Comparison of ENCODE assay signal across 28 cellular contexts in genomic region chr21:40967771-40968170, GRCh38.
DNase-seq lines count a peak whose midpoint lies in the region; ATAC-seq and TF ChIP-seq lines count a peak whose summit lies in the region.
"Had no signal": no experiment of that assay in that cellular context is flagged by ENCODE, and none has a peak within 500 bp of the region (broad histone marks: within the 10 kb centered on the region; RNA-seq: fewer than 3 reads in every experiment).

No MANE protein-coding gene starts in this region.

- H3K4me1 Mint-ChIP-seq in activated T-cell treated with anti-CD3 and anti-CD28 coated beads, Interleukin-2, amount 50 U/mL, for 4 hours (ENCODE audit: low read depth), result no peaks in the 10 kb centered on the region
- peaks cover 3% of the 10 kb centered on the region for H3K4me1 Mint-ChIP-seq in osteocyte (ENCODE audit: unreplicated experiment)
- H3K4me1 Mint-ChIP-seq: B cell had no signal

- H3K27ac ChIP-seq in WERI-Rb-1, result peak overlapping the region; percentile 25
- H3K27ac ChIP-seq: C4-2B, Peyer's patch had no signal

- no peaks in the 10 kb centered on the region for H3K9me3 Mint-ChIP-seq in activated T-cell treated with anti-CD3 and anti-CD28 coated beads, Interleukin-2, amount 50 U/mL, for 4 hours
- H3K9me3 Mint-ChIP-seq in osteocyte (ENCODE audit: unreplicated experiment), result peaks cover 23% of the 10 kb centered on the region
- H3K9me3 Mint-ChIP-seq: CD8-positive, alpha-beta T cell had no signal

- H3K27me3 ChIP-seq in WERI-Rb-1 (ENCODE audit: insufficient read depth, low read depth, severe bottlenecking), result no peaks in the 10 kb centered on the region
- H3K27me3 ChIP-seq: Peyer's patch had no signal

- TF ChIP-seq CTCF in WERI-Rb-1 (IDR thresholded peaks at IDR 0.05; ENCODE audit: low read depth, low read length) (no peak), osteocyte (IDR thresholded peaks at IDR 0.05) (no peak)

- no peak overlapping the region for H3K27ac Mint-ChIP-seq in osteocyte (ENCODE audit: unreplicated experiment)
- H3K27ac Mint-ChIP-seq: B cell; CD8-positive, alpha-beta T cell had no signal

- ATAC-seq in activated T-cell treated with anti-CD3 and anti-CD28 coated beads, Interleukin-2, amount 50 U/mL, for 4 hours, result no peak
- ATAC-seq: CD8-positive, alpha-beta T cell; HepG2 had no signal

- peaks cover 3% of the 10 kb centered on the region for H3K27me3 Mint-ChIP-seq in activated T-cell treated with anti-CD3 and anti-CD28 coated beads, Interleukin-2, amount 50 U/mL, for 4 hours (ENCODE audit: low read depth)
- no peaks in the 10 kb centered on the region for H3K27me3 Mint-ChIP-seq in osteocyte (ENCODE audit: unreplicated experiment)

- H3K36me3 ChIP-seq in WERI-Rb-1, result no peaks in the 10 kb centered on the region
- H3K36me3 ChIP-seq: Peyer's patch had no signal

- H3K4me3 Mint-ChIP-seq in activated T-cell treated with anti-CD3 and anti-CD28 coated beads, Interleukin-2, amount 50 U/mL, for 4 hours, result no peak overlapping the region
- H3K4me3 Mint-ChIP-seq in osteocyte (ENCODE audit: unreplicated experiment), result no peak overlapping the region
- H3K4me3 Mint-ChIP-seq: B cell; CD8-positive, alpha-beta T cell had no signal

- peak; percentile 55 for DNase-seq in NCI-H69 (lab: John Stamatoyannopoulos, UW)
- DNase-seq in WERI-Rb-1, result peak; percentile 71
- peak; percentile 16 for DNase-seq in iPS DF 4.7 (ENCODE audit: extremely low read depth, low spot score)
- no peak for DNase-seq in activated T-cell treated with anti-CD3 and anti-CD28 coated beads, Interleukin-2, amount 50 U/mL, for 4 hours
- no peak for DNase-seq in LoVo (ENCODE audit: low spot score)
- no peak for DNase-seq in RKO (ENCODE audit: low spot score)
- no peak for DNase-seq in osteocyte (ENCODE audit: extremely low spot score, unreplicated experiment)
- DNase-seq: Caco-2; CD8-positive, alpha-beta T cell; DMS 273 treated with DMSO at 0.1 percent for 48 hours; DMS79; EL; GF-D8; Karpas-422; MV-4-11; NCI-H1105; NCI-H1436 treated with DMSO at 0.1 percent for 48 hours; NCI-H187 treated with DMSO at 0.1 percent for 48 hours; NCI-H446; NCI-H524 treated with DMSO at 0.1 percent for 48 hours; OCI-M1; Peyer's patch; SIG-M5; SK-N-SH; SW 1271 had no signal

- no peaks in the 10 kb centered on the region for H3K9me3 ChIP-seq in WERI-Rb-1 (ENCODE audit: severe bottlenecking)
- H3K9me3 ChIP-seq: Caco-2, Peyer's patch, SK-N-SH had no signal

- no peak overlapping the region for H3K4me3 ChIP-seq in WERI-Rb-1 (ENCODE audit: low read depth, low read length)
- H3K4me3 ChIP-seq: Peyer's patch had no signal

- no peaks in the 10 kb centered on the region for H3K36me3 Mint-ChIP-seq in activated T-cell treated with anti-CD3 and anti-CD28 coated beads, Interleukin-2, amount 50 U/mL, for 4 hours (ENCODE audit: insufficient read depth)
- H3K36me3 Mint-ChIP-seq in osteocyte (ENCODE audit: unreplicated experiment), result no peaks in the 10 kb centered on the region
- H3K36me3 Mint-ChIP-seq: CD8-positive, alpha-beta T cell had no signal

Comparison
In these comparisons a context has a peak if more than half of its experiments do, and no peak if none do; other contexts are left out.
1. DNase-seq: peak in NCI-H69 (single experiment), WERI-Rb-1 (single experiment) and iPS DF 4.7 (single experiment); none in activated T-cell treated with anti-CD3 and anti-CD28 coated beads, Interleukin-2, amount 50 U/mL, for 4 hours (single experiment), LoVo (single experiment), RKO (single experiment) and osteocyte (single experiment).